In the genomic region with DNA sequence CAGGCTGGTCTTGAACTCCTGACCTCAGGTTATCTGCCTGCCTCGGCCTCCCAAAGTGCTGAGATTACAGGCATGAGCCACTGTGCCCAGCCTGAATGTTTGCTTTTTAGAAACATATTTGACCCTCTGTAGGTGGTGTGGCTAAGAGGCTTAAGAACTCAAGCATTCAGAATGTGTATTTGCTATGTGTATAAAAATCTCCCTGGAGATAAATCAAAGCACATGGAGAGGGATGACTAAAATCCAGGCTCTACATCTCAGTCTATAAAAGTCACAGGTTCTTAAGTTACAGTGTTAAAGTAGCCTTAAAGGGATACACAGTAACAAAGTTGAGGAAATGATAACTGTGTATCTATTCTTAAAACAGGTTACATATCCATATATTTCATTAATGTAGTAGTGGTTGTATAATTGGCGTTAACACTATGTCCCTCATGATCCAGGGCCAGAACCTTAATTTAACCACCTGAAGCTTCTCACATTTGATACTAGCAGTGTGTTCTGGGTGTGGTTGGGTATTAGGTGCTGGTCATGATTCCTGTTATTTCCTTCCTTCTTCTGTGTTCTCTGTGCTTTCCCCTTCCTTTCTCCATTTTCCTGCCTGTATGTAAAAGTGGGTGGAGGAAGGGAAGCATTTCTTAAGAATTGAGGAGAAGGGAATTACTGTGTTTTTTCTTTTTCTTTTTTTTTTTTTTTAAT, we compare ENCODE assay signal across 16 cellular contexts. TPM values are rescaled to one million over a fixed set of nuclear protein-coding genes. Genes with fewer than 3 reads are reported as not detected.
DNase-seq lines count a peak whose midpoint lies in the region; ATAC-seq and TF ChIP-seq lines count a peak whose summit lies in the region.
"Had no signal": no experiment of that assay in that cellular context is flagged by ENCODE, and none has a peak within 500 bp of the region (broad histone marks: within the 10 kb centered on the region; RNA-seq: fewer than 3 reads in every experiment).

No MANE protein-coding gene starts in this region.

- H3K4me3 Mint-ChIP-seq in activated CD8-positive, alpha-beta T cell treated with anti-CD3 and anti-CD28 coated beads for 36 hours: no peak overlapping the region
- H3K4me3 Mint-ChIP-seq: mesothelial cell of epicardium, T-cell had no signal

- H4K20me1 ChIP-seq in osteoblast (ENCODE audit: insufficient read depth, low read length): no peaks in the 10 kb centered on the region

- H3K36me3 Mint-ChIP-seq in activated CD8-positive, alpha-beta T cell treated with anti-CD3 and anti-CD28 coated beads for 36 hours (ENCODE audit: low read depth): no peaks in the 10 kb centered on the region
- H3K36me3 Mint-ChIP-seq: mesothelial cell of epicardium, T-cell had no signal

- H3K27me3 ChIP-seq in SJSA1 (replicated peaks) (no peaks in the 10 kb centered on the region), osteoblast (ENCODE audit: insufficient read depth, low read length) (no peaks in the 10 kb centered on the region), WERI-Rb-1 (ENCODE audit: insufficient read depth, low read depth, severe bottlenecking) (no peaks in the 10 kb centered on the region)

- peak overlapping the region; percentile 12 for H3K4me2 ChIP-seq in osteoblast (ENCODE audit: insufficient read depth, low read length)

- H3K4me1 ChIP-seq in SJSA1 (replicated peaks) (peaks cover 14% of the 10 kb centered on the region), osteoblast (ENCODE audit: insufficient read depth, low read length) (peaks cover 29% of the 10 kb centered on the region)
- H3K4me1 ChIP-seq: Caco-2, prostate gland had no signal

- peak; percentile 93 for DNase-seq in EH (ENCODE audit: low read depth)
- DNase-seq in SJSA1 (ENCODE audit: low read depth in 1 of 2, low spot score in 2 of 2): peak in 1 of 2 experiments; percentile 36
- DNase-seq in fibroblast of gingiva (ENCODE audit: low read depth): peak; percentile 91
- peak; percentile 73 for DNase-seq in osteoblast (ENCODE audit: insufficient read length, low spot score, missing footprints)
- DNase-seq in WERI-Rb-1: no peak
- no peak for DNase-seq in GM19238 (ENCODE audit: insufficient read length, low spot score)
- no peak for DNase-seq in activated CD8-positive, alpha-beta T cell treated with anti-CD3 and anti-CD28 coated beads for 36 hours
- DNase-seq: activated CD4-positive, alpha-beta T cell treated with anti-CD3 and anti-CD28 coated beads, Interleukin-2, amount 50 U/mL, for 1 hour; Caco-2; caudate nucleus; NCI-H1436 treated with DMSO at 0.1 percent for 48 hours; T-cell had no signal

- H3K79me2 ChIP-seq in osteoblast (ENCODE audit: insufficient read depth, low read length): no peaks in the 10 kb centered on the region

- H3K27ac Mint-ChIP-seq in activated CD8-positive, alpha-beta T cell treated with anti-CD3 and anti-CD28 coated beads for 36 hours: no peak overlapping the region
- H3K27ac Mint-ChIP-seq: activated T-helper 2 cell treated with anti-CD3 and anti-CD28 coated beads, Interferon-gamma antibody, Interleukin-2, Interleukin-4, amounts not matched to agents 10 μg/mL and 5 μg/mL and 100 μg/mL, durations not matched to agents 14 hours and 24 hours and 36 hours; mesothelial cell of epicardium; T-cell had no signal

- ATAC-seq in HG03378 (IDR thresholded peaks at IDR 0.05; ENCODE audit: unreplicated experiment): no peak
- ATAC-seq in activated CD8-positive, alpha-beta T cell treated with anti-CD3 and anti-CD28 coated beads for 36 hours: no peak
- ATAC-seq: T-cell had no signal

- H3K27me3 Mint-ChIP-seq in activated CD8-positive, alpha-beta T cell treated with anti-CD3 and anti-CD28 coated beads for 36 hours: peaks cover 4% of the 10 kb centered on the region

- H3K4me1 Mint-ChIP-seq in activated CD8-positive, alpha-beta T cell treated with anti-CD3 and anti-CD28 coated beads for 36 hours (ENCODE audit: low read depth): no peaks in the 10 kb centered on the region
- H3K4me1 Mint-ChIP-seq: mesothelial cell of epicardium, T-cell had no signal

- H3K36me3 ChIP-seq in SJSA1 (no peaks in the 10 kb centered on the region), osteoblast (ENCODE audit: insufficient read depth, low read length) (no peaks in the 10 kb centered on the region), WERI-Rb-1 (no peaks in the 10 kb centered on the region)
- H3K36me3 ChIP-seq: prostate gland had no signal

- H3K27ac ChIP-seq in SJSA1 (peak overlapping the region; percentile 41; the same call in 1 of the 2 replicates), osteoblast (ENCODE audit: low read depth, low read length) (peak overlapping the region; percentile 71), WERI-Rb-1 (no peak overlapping the region)
- H3K27ac ChIP-seq: prostate gland had no signal

- H3K4me3 ChIP-seq in SJSA1 (no peak overlapping the region), osteoblast (ENCODE audit: insufficient read depth, low read length) (no peak overlapping the region), WERI-Rb-1 (ENCODE audit: low read depth, low read length) (no peak overlapping the region)
- H3K4me3 ChIP-seq: prostate gland had no signal

- TF ChIP-seq CTCF in osteoblast (IDR thresholded peaks at IDR 0.05; ENCODE audit: extremely low read depth, low read depth, low read length) (no peak), WERI-Rb-1 (IDR thresholded peaks at IDR 0.05; ENCODE audit: low read depth, low read length) (no peak)
- TF ChIP-seq CTCF in activated CD8-positive, alpha-beta T cell treated with anti-CD3 and anti-CD28 coated beads for 36 hours (IDR thresholded peaks at IDR 0.05): no peak

- H2AFZ ChIP-seq in osteoblast (ENCODE audit: low read length): no peak overlapping the region

- H3K9me3 ChIP-seq in SJSA1 (replicated peaks): no peaks in the 10 kb centered on the region
- H3K9me3 ChIP-seq in osteoblast (ENCODE audit: low read depth, low read length): no peaks in the 10 kb centered on the region
- H3K9me3 ChIP-seq in WERI-Rb-1 (ENCODE audit: severe bottlenecking): no peaks in the 10 kb centered on the region
- H3K9me3 ChIP-seq: Caco-2, prostate gland had no signal

- no peaks in the 10 kb centered on the region for H3K9me3 Mint-ChIP-seq in activated CD8-positive, alpha-beta T cell treated with anti-CD3 and anti-CD28 coated beads for 36 hours
- H3K9me3 Mint-ChIP-seq: activated T-helper 2 cell treated with anti-CD3 and anti-CD28 coated beads, Interferon-gamma antibody, Interleukin-2, Interleukin-4, amounts not matched to agents 10 μg/mL and 5 μg/mL and 100 μg/mL, durations not matched to agents 14 hours and 24 hours and 36 hours; T-cell had no signal

- CTCF ChIA-PET in activated CD8-positive, alpha-beta T cell treated with anti-CD3 and anti-CD28 coated beads for 36 hours (lab: Charles Lee): no interaction called here

- intact Hi-C loops in activated CD8-positive, alpha-beta T cell treated with anti-CD3 and anti-CD28 coated beads for 36 hours (cut with micrococcal nuclease): no loop called here

- POLR2A ChIA-PET in activated CD8-positive, alpha-beta T cell treated with anti-CD3 and anti-CD28 coated beads for 36 hours (lab: Charles Lee): no interaction called here

RNA-seq across cellular contexts. Expression of gene GIPC2, which starts 16.2 kb away (rescaled TPM):
- total RNA-seq in SJSA1 (2014; rRNA removed; shearing (Covaris generic)): 0.13 TPM in 1 of 2 replicates, not detected in the other
- 0.29 and 0.36 TPM in 2 replicates for total RNA-seq in osteoblast
- under 1 TPM; 0.18 to 0.41 TPM for total RNA-seq in activated CD8-positive, alpha-beta T cell treated with anti-CD3 and anti-CD28 coated beads for 36 hours

RNA-seq across cellular contexts. Expression of gene DNAJB4, which starts 57.2 kb away (rescaled TPM):
- 62.8 and 75.6 TPM in 2 replicates for total RNA-seq in SJSA1 (2014; rRNA removed; shearing (Covaris generic))
- 36.5 and 46.7 TPM in 2 replicates for total RNA-seq in osteoblast
- total RNA-seq in activated CD8-positive, alpha-beta T cell treated with anti-CD3 and anti-CD28 coated beads for 36 hours: 10 to 100 TPM in 1 of 2 experiments, 1 to 10 TPM in 1; 9.7 to 12.0 TPM

Comparison
In these comparisons a context has a peak if more than half of its experiments do, and no peak if none do; other contexts are left out.
1. DNase-seq: peak in EH (single experiment), fibroblast of gingiva (single experiment) and osteoblast (single experiment); none in WERI-Rb-1 (single experiment), GM19238 (single experiment) and activated CD8-positive, alpha-beta T cell treated with anti-CD3 and anti-CD28 coated beads for 36 hours (single experiment).